In the genomic region with DNA sequence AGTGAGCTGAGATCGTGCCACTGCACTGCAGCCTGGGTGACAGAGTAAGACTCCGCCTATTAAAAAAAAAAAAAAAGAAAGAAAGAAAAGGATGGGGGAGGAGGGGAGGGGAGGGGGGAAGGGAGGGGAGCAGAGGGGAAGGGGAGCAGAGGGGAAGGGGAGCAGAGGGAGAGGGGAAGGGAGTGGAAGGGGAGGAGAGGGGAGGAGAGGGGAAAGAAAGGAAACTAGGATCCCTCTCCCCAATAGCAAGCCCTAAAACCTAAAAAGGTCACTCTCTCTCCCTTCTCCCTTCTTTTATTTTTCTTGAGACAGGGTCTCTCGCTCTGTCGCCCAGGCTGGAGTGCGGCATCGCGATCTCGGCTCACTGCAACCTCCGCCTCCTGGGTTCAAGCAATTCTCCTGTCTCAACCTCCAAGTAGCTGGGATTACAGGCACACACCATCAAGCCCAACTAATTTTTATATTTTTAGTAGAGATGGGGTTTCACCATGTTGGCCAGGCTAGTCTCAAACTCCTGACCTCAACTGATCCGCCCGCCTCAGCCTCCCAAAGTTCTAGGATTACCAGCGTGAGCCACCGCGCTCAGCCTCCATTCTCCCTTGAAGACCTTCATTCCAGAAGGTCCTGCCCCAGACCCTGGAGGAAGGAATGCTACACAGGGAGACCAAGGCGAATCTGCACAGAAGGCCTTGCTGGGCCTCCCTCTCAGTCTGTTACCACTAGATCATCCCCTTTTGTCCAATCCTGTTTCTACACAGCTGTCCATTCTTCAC, we compare ENCODE assay signal across 23 cellular contexts. TPM values are rescaled to one million over a fixed set of nuclear protein-coding genes. Genes with fewer than 3 reads are reported as not detected.
DNase-seq lines count a peak whose midpoint lies in the region; FAIRE-seq and TF ChIP-seq lines count a peak whose summit lies in the region.
"Had no signal": no experiment of that assay in that cellular context is flagged by ENCODE, and none has a peak within 500 bp of the region (broad histone marks: within the 10 kb centered on the region; RNA-seq: fewer than 3 reads in every experiment).

No MANE protein-coding gene starts in this region.

- no peaks in the 10 kb centered on the region for H3K79me2 ChIP-seq in astrocyte (ENCODE audit: insufficient read depth, low read length)
- H3K79me2 ChIP-seq in smooth muscle cell (ENCODE audit: low read depth): no peaks in the 10 kb centered on the region

- no peak for TF ChIP-seq POLR2A in breast epithelium (IDR thresholded peaks at IDR 0.05)

- H3K4me3 Mint-ChIP-seq in MCF 10A (ENCODE audit: unreplicated experiment): no peak overlapping the region
- no peak overlapping the region for H3K4me3 Mint-ChIP-seq in astrocyte (ENCODE audit: unreplicated experiment)
- H3K4me3 Mint-ChIP-seq: activated CD4-positive, alpha-beta T cell treated with anti-CD3 and anti-CD28 coated beads, Interleukin-2, amount 10 ng/mL, durations not matched to agents 7 days and 5 days; CD8-positive, alpha-beta memory T cell; T-helper 2 cell treated with Interferon-gamma antibody and Interleukin-4, amounts not matched to agents 5 μg/mL and 100 μg/mL, for 36 hours had no signal

- H3K4me1 Mint-ChIP-seq in MCF 10A (ENCODE audit: insufficient read depth, unreplicated experiment) (peaks cover 23% of the 10 kb centered on the region), astrocyte (ENCODE audit: low read depth, unreplicated experiment) (peaks cover 35% of the 10 kb centered on the region)

- H3K4me3 ChIP-seq in breast epithelium: no peak overlapping the region
- no peak overlapping the region for H3K4me3 ChIP-seq in astrocyte (ENCODE audit: insufficient read depth, low read depth, low read length)
- no peak overlapping the region for H3K4me3 ChIP-seq in kidney (ENCODE audit: low read length in 2 of 2)
- no peak overlapping the region for H3K4me3 ChIP-seq in smooth muscle cell
- H3K4me3 ChIP-seq: esophagus muscularis mucosa, gastroesophageal sphincter, prostate gland, upper lobe of left lung had no signal

- DNase-seq in MCF 10A (ENCODE audit: unreplicated experiment): no peak
- DNase-seq in breast epithelium (ENCODE audit: low spot score in 2 of 2): no peak
- no peak for DNase-seq in astrocyte (ENCODE audit: low read depth)
- DNase-seq in kidney: peak; percentile 45
- DNase-seq in smooth muscle cell (lab: John Stamatoyannopoulos, UW; ENCODE audit: unreplicated experiment): no peak
- no peak for DNase-seq in HUDEP-2 (lab: John Stamatoyannopoulos, UW; ENCODE audit: unreplicated experiment in 76 of 76)
- DNase-seq in NCI-H774 (lab: John Stamatoyannopoulos, UW): no peak
- DNase-seq in activated CD8-positive, alpha-beta memory T cell treated with anti-CD3 and anti-CD28 coated beads, Interleukin-2, amount 50 U/mL, for 48 hours: no peak
- DNase-seq: 8988T; activated CD4-positive, alpha-beta T cell treated with anti-CD3 and anti-CD28 coated beads, Interleukin-2, amount 10 ng/mL, durations not matched to agents 7 days and 5 days; CD8-positive, alpha-beta memory T cell; cortex of kidney; GDM1; hippocampal formation; NCI-H1092 treated with DMSO at 0.1 percent for 48 hours; NCI-H187 treated with DMSO at 0.1 percent for 48 hours; WERI-Rb-1 had no signal

- H3K36me3 Mint-ChIP-seq in MCF 10A (ENCODE audit: insufficient read depth, unreplicated experiment): no peaks in the 10 kb centered on the region
- H3K36me3 Mint-ChIP-seq in astrocyte (ENCODE audit: low read depth, unreplicated experiment): no peaks in the 10 kb centered on the region
- H3K36me3 Mint-ChIP-seq: CD8-positive, alpha-beta memory T cell had no signal

- no peak overlapping the region for H3K27ac ChIP-seq in breast epithelium
- no peak overlapping the region for H3K27ac ChIP-seq in astrocyte (ENCODE audit: low read depth, low read length)
- no peak overlapping the region for H3K27ac ChIP-seq in kidney (ENCODE audit: low read depth in 2 of 2, low read length in 2 of 2)
- no peak overlapping the region for H3K27ac ChIP-seq in smooth muscle cell (ENCODE audit: low read depth)
- H3K27ac ChIP-seq: esophagus muscularis mucosa, gastroesophageal sphincter, prostate gland, upper lobe of left lung, WERI-Rb-1 had no signal

- 92% methylated on average over 13 of the region's 15 CpGs for WGBS in smooth muscle cell (ENCODE audit: low lambda C conversion rate)

- H2AFZ ChIP-seq in astrocyte (ENCODE audit: low read depth, low read length): no peak overlapping the region
- H2AFZ ChIP-seq in smooth muscle cell (ENCODE audit: low read depth): no peak overlapping the region

- H4K20me1 ChIP-seq in astrocyte (ENCODE audit: insufficient read depth, low read length): no peaks in the 10 kb centered on the region
- no peaks in the 10 kb centered on the region for H4K20me1 ChIP-seq in smooth muscle cell (ENCODE audit: low read depth)

- FAIRE-seq in astrocyte (lab: Jason Lieb, UNC) (no peak), kidney (lab: Jason Lieb, UNC) (no peak)
- FAIRE-seq: islet of Langerhans had no signal

- H3K27me3 Mint-ChIP-seq in MCF 10A (ENCODE audit: insufficient read depth, unreplicated experiment) (no peaks in the 10 kb centered on the region), astrocyte (ENCODE audit: low read depth, unreplicated experiment) (no peaks in the 10 kb centered on the region)

- intact Hi-C loops in MCF 10A (cut with micrococcal nuclease): no loop called here
- intact Hi-C loops in breast epithelium (cut with DNase I; ENCODE audit: low total_unique reads): no loop called here
- intact Hi-C loops in kidney (cut with DNase I): no loop called here

- H3F3A ChIP-seq in smooth muscle cell (ENCODE audit: low read depth): peaks cover 15% of the 10 kb centered on the region

- H3K27me3 ChIP-seq in breast epithelium (no peaks in the 10 kb centered on the region), astrocyte (ENCODE audit: insufficient read depth, low read length) (no peaks in the 10 kb centered on the region), smooth muscle cell (ENCODE audit: low read depth) (no peaks in the 10 kb centered on the region)
- H3K27me3 ChIP-seq: esophagus muscularis mucosa, gastroesophageal sphincter, upper lobe of left lung had no signal

- no peaks in the 10 kb centered on the region for H3K9me3 ChIP-seq in breast epithelium
- H3K9me3 ChIP-seq in astrocyte (ENCODE audit: insufficient read depth, low read depth, low read length): no peaks in the 10 kb centered on the region
- no peaks in the 10 kb centered on the region for H3K9me3 ChIP-seq in kidney (ENCODE audit: control insufficient read depth in 1 of 2, low read length in 2 of 2)
- no peaks in the 10 kb centered on the region for H3K9me3 ChIP-seq in smooth muscle cell (replicated peaks; ENCODE audit: low read depth)
- H3K9me3 ChIP-seq: esophagus muscularis mucosa, gastroesophageal sphincter, prostate gland, upper lobe of left lung had no signal

- CTCF ChIA-PET in MCF 10A (lab: Yijun Ruan, JAX): no interaction called here

- H3K4me1 ChIP-seq in breast epithelium (no peaks in the 10 kb centered on the region), astrocyte (ENCODE audit: insufficient read depth, low read length) (peaks cover 24% of the 10 kb centered on the region), kidney (ENCODE audit: control insufficient read depth in 1 of 2, insufficient read depth in 1 of 2, low read depth in 1 of 2, low read length in 2 of 2) (peaks cover 8 to 15% of the 10 kb centered on the region in 2 donors), smooth muscle cell (ENCODE audit: low read depth) (peaks cover 20% of the 10 kb centered on the region)
- H3K4me1 ChIP-seq: prostate gland had no signal

- H3K4me2 ChIP-seq in astrocyte (ENCODE audit: low read length) (no peak overlapping the region), smooth muscle cell (no peak overlapping the region)

- POLR2A ChIA-PET in MCF 10A (lab: Yijun Ruan, JAX): no interaction called here

- H3K9me3 Mint-ChIP-seq in MCF 10A (ENCODE audit: unreplicated experiment) (no peaks in the 10 kb centered on the region), astrocyte (ENCODE audit: unreplicated experiment) (no peaks in the 10 kb centered on the region)
- H3K9me3 Mint-ChIP-seq: activated CD4-positive, alpha-beta T cell treated with anti-CD3 and anti-CD28 coated beads, Interleukin-2, amount 10 ng/mL, durations not matched to agents 7 days and 5 days; CD8-positive, alpha-beta memory T cell; T-helper 2 cell treated with Interferon-gamma antibody and Interleukin-4, amounts not matched to agents 5 μg/mL and 100 μg/mL, for 36 hours had no signal

- TF ChIP-seq CTCF in MCF 10A (IDR thresholded peaks at IDR 0.05; ENCODE audit: unreplicated experiment) (no peak), breast epithelium (IDR thresholded peaks at IDR 0.05) (no peak), astrocyte (IDR thresholded peaks at IDR 0.05; ENCODE audit: insufficient read depth, low read depth, low read length) (no peak), kidney (IDR thresholded peaks at IDR 0.05; ENCODE audit: borderline replicate concordance, extremely low read depth, insufficient read depth) (no peak), smooth muscle cell (IDR thresholded peaks at IDR 0.05; ENCODE audit: borderline replicate concordance, insufficient read depth, poor library complexity, severe bottlenecking) (peak; percentile 9)

- H3K36me3 ChIP-seq in breast epithelium: no peaks in the 10 kb centered on the region
- H3K36me3 ChIP-seq in astrocyte (ENCODE audit: insufficient read depth, low read length): no peaks in the 10 kb centered on the region
- H3K36me3 ChIP-seq in kidney (ENCODE audit: control insufficient read depth in 1 of 2, insufficient read depth in 2 of 2, low read length in 2 of 2): no peaks in the 10 kb centered on the region
- no peaks in the 10 kb centered on the region for H3K36me3 ChIP-seq in smooth muscle cell (ENCODE audit: low read depth)
- H3K36me3 ChIP-seq: esophagus muscularis mucosa, gastroesophageal sphincter, prostate gland, upper lobe of left lung, WERI-Rb-1 had no signal

- H3K27ac Mint-ChIP-seq in MCF 10A (ENCODE audit: low read depth, unreplicated experiment): peak overlapping the region; percentile 51
- H3K27ac Mint-ChIP-seq in astrocyte (ENCODE audit: unreplicated experiment): peak overlapping the region; percentile 81
- H3K27ac Mint-ChIP-seq: activated CD4-positive, alpha-beta T cell treated with anti-CD3 and anti-CD28 coated beads, Interleukin-2, amount 10 ng/mL, durations not matched to agents 7 days and 5 days; T-helper 2 cell treated with Interferon-gamma antibody and Interleukin-4, amounts not matched to agents 5 μg/mL and 100 μg/mL, for 36 hours had no signal

- H3K9ac ChIP-seq in astrocyte (ENCODE audit: low read length) (no peak overlapping the region), kidney (ENCODE audit: low read length in 2 of 2) (no peak overlapping the region), smooth muscle cell (ENCODE audit: low read depth) (no peak overlapping the region)

- BruUV-seq in MCF 10A (replicated peaks; lab: Mats Ljungman, UMichigan): no TSS peak

RNA-seq across cellular contexts. Expression of a gene that starts 45.8 kb away (rescaled TPM):
- total RNA-seq in MCF 10A (2022) (6.0 and 6.2 TPM in 2 replicates), breast epithelium (10 to 100 TPM; 17.4 to 56.0 (median 31.6) TPM), astrocyte (29.0 and 32.1 TPM in 2 replicates), kidney (30.4 TPM), smooth muscle cell (29.3 and 29.5 TPM in 2 replicates)
- polyA plus RNA-seq in kidney (ENCODE audit: insufficient read depth, low read depth, low replicate concordance) (19.1 TPM), smooth muscle cell (35.7 and 41.9 TPM in 2 replicates)
